Comparison of ENCODE assay signal across 14 cellular contexts in genomic region chr6:52697903-52698302, GRCh38. TPM values are rescaled to one million over a fixed set of nuclear protein-coding genes. Genes with fewer than 3 reads are reported as not detected.
A peak's percentile ranks its signal among the peaks of the same experiment; 100 is the strongest.
DNase-seq lines count a peak whose midpoint lies in the region; ATAC-seq, FAIRE-seq and TF ChIP-seq lines count a peak whose summit lies in the region.
"Had no signal": no experiment of that assay in that cellular context is flagged by ENCODE, and none has a peak within 500 bp of the region (broad histone marks: within the 10 kb centered on the region; RNA-seq: fewer than 3 reads in every experiment).

No MANE protein-coding gene starts in this region.

- peak; percentile 27; the same call in 1 of the 2 replicates for TF ChIP-seq CTCF in WERI-Rb-1 (IDR thresholded peaks at IDR 0.05; ENCODE audit: low read depth, low read length)
- TF ChIP-seq CTCF in keratinocyte (optimal IDR thresholded peaks at IDR 0.05 in 1 of 3, IDR thresholded peaks at IDR 0.05 in 1 of 3, conservative IDR thresholded peaks at IDR 0.05 in 1 of 3; ENCODE audit: extremely low read depth in 1 of 3, insufficient read depth in 2 of 3, low read length in 3 of 3): peak in 2 of 3 experiments; percentile 16 to 22
- no peak for TF ChIP-seq CTCF in uterus (IDR thresholded peaks at IDR 0.05)

- dilution Hi-C loops in keratinocyte (cut with MboI; ENCODE audit: extremely low pct_ligation_motif_present, low sequenced_read_pairs): no loop called here

- H2AFZ ChIP-seq in keratinocyte (ENCODE audit: control insufficient read depth, low read length): no peak overlapping the region

- no peak overlapping the region for H3K27ac ChIP-seq in WERI-Rb-1
- no peak overlapping the region for H3K27ac ChIP-seq in keratinocyte (ENCODE audit: control insufficient read depth, insufficient read depth, low read length)
- H3K27ac ChIP-seq in uterus: no peak overlapping the region
- H3K27ac ChIP-seq: left ventricle myocardium inferior, neutrophil had no signal

- no peak for ATAC-seq in left lobe of liver
- no peak for ATAC-seq in HG03442 (IDR thresholded peaks at IDR 0.05; ENCODE audit: unreplicated experiment)
- ATAC-seq: activated naive CD8-positive, alpha-beta T cell treated with anti-CD3 and anti-CD28 coated beads, Interleukin-2, amount 50 U/mL, for 24 hours had no signal

- H3K36me3 ChIP-seq in WERI-Rb-1 (no peaks in the 10 kb centered on the region), keratinocyte (ENCODE audit: control insufficient read depth in 2 of 2, extremely low read depth in 1 of 2, insufficient read depth in 2 of 2, low read length in 2 of 2) (no peaks in the 10 kb centered on the region), uterus (no peaks in the 10 kb centered on the region)
- H3K36me3 ChIP-seq: left ventricle myocardium inferior, neutrophil had no signal

- no peak for TF ChIP-seq POLR2A in uterus (IDR thresholded peaks at IDR 0.05)

- no peaks in the 10 kb centered on the region for H4K20me1 ChIP-seq in keratinocyte (ENCODE audit: control insufficient read depth, extremely low read depth, insufficient read depth, low read length)

- DNase-seq in D341Med (ENCODE audit: low spot score) (peak; percentile 37), HT-29 (ENCODE audit: low spot score) (peak; percentile 41), WERI-Rb-1 (no peak), keratinocyte (ENCODE audit: low read depth, low spot score) (no peak), left lobe of liver (ENCODE audit: low spot score) (no peak), uterus (no peak)
- DNase-seq: activated naive CD8-positive, alpha-beta T cell treated with anti-CD3 and anti-CD28 coated beads, Interleukin-2, amount 50 U/mL, for 24 hours; CD4-positive, alpha-beta memory T cell; left ventricle myocardium inferior; NCI-H345; small intestine; substantia nigra had no signal

- H3K9me3 ChIP-seq in WERI-Rb-1 (ENCODE audit: severe bottlenecking): peaks cover 3% of the 10 kb centered on the region
- H3K9me3 ChIP-seq in keratinocyte (ENCODE audit: control insufficient read depth, low read depth, low read length): no peaks in the 10 kb centered on the region
- H3K9me3 ChIP-seq in uterus: no peaks in the 10 kb centered on the region
- H3K9me3 ChIP-seq: left ventricle myocardium inferior, neutrophil had no signal

- H3K9me1 ChIP-seq in keratinocyte (ENCODE audit: control insufficient read depth, extremely low read depth, insufficient read depth, low read length): no peaks in the 10 kb centered on the region

- intact Hi-C loops in uterus (cut with DNase I; ENCODE audit: low total_unique reads): no loop called here

- no peak overlapping the region for H3K4me3 ChIP-seq in WERI-Rb-1 (ENCODE audit: low read depth, low read length)
- H3K4me3 ChIP-seq in keratinocyte (ENCODE audit: control insufficient read depth in 2 of 3, extremely low read depth in 1 of 3, insufficient read depth in 2 of 3, low read depth in 1 of 3, low read length in 3 of 3): no peak overlapping the region
- H3K4me3 ChIP-seq in uterus: no peak overlapping the region
- H3K4me3 ChIP-seq: left ventricle myocardium inferior had no signal

- no peak overlapping the region for H3K9ac ChIP-seq in keratinocyte (ENCODE audit: control insufficient read depth, extremely low read depth, insufficient read depth, low read length)

- no peaks in the 10 kb centered on the region for H3K27me3 ChIP-seq in WERI-Rb-1 (ENCODE audit: insufficient read depth, low read depth, severe bottlenecking)
- no peaks in the 10 kb centered on the region for H3K27me3 ChIP-seq in keratinocyte (ENCODE audit: control insufficient read depth, extremely low read depth, insufficient read depth, low read length)
- no peaks in the 10 kb centered on the region for H3K27me3 ChIP-seq in uterus

- H3K4me1 ChIP-seq in keratinocyte (ENCODE audit: control insufficient read depth, extremely low read depth, insufficient read depth, low read length) (peaks cover 3% of the 10 kb centered on the region), uterus (no peaks in the 10 kb centered on the region)
- H3K4me1 ChIP-seq: left ventricle myocardium inferior had no signal

- no peak for FAIRE-seq in keratinocyte (lab: Jason Lieb, UNC)
- FAIRE-seq: small intestine had no signal

- no peak overlapping the region for H3K4me2 ChIP-seq in keratinocyte (ENCODE audit: control insufficient read depth, extremely low read depth, insufficient read depth, low read depth, low read length)

- no peaks in the 10 kb centered on the region for H3K79me2 ChIP-seq in keratinocyte (ENCODE audit: control insufficient read depth, insufficient read depth, low read length)

RNA-seq across cellular contexts. Expression of gene TMEM14A, which starts 27.0 kb away (rescaled TPM):
- total RNA-seq in HT-29 (2014; rRNA removed; shearing (Covaris generic)): 26.9 and 29.3 TPM in 2 replicates
- polyA plus RNA-seq in keratinocyte: 22.2 to 44.2 TPM (median 38.5 TPM) in 3 replicates
- 0.45 TPM for polyA plus RNA-seq in keratinocyte (2011; ENCODE audit: low read depth)
- polyA plus RNA-seq in keratinocyte (2011; cell fraction: cytosol; rRNA removed): 22.0 and 32.1 TPM in 2 replicates
- polyA plus RNA-seq in keratinocyte (2011; cell fraction: nucleus; rRNA removed): 10.6 and 15.8 TPM in 2 replicates
- polyA plus RNA-seq in keratinocyte (2012; ENCODE audit: low replicate concordance): 6.6 and 32.5 TPM in 2 replicates
- polyA minus RNA-seq in keratinocyte: 3.6 to 7.2 TPM (median 3.7 TPM) in 3 replicates
- 11.9 TPM for polyA minus RNA-seq in keratinocyte (2011; cell fraction: cytosol; rRNA and poly(A)+ RNA removed)
- 2.0 and 6.2 TPM in 2 replicates for polyA minus RNA-seq in keratinocyte (2011; cell fraction: nucleus; rRNA and poly(A)+ RNA removed)
- 28.5 TPM for total RNA-seq in left lobe of liver
- total RNA-seq in uterus: 10 to 100 TPM in 3 of 4 donors, 1 to 10 TPM in 1; 9.5 to 65.0 (median 32.8) TPM

Comparison
In these comparisons a context has a peak if more than half of its experiments do, and no peak if none do; other contexts are left out.
1. DNase-seq: peak in D341Med (single experiment) and HT-29 (single experiment); none in WERI-Rb-1 (single experiment), keratinocyte (single experiment), left lobe of liver (single experiment) and uterus (0 of 2).
2. CTCF ChIP-seq: peak in WERI-Rb-1 (single experiment) and keratinocyte (2 of 3); none in uterus (0 of 4).